In genomic region chr9:88535226-88535931, GRCh38 we compare ENCODE assay signal across 8 cellular contexts. TPM values are rescaled to one million over a fixed set of nuclear protein-coding genes. Genes with fewer than 3 reads are reported as not detected.
DNase-seq lines count a peak whose midpoint lies in the region; ATAC-seq and TF ChIP-seq lines count a peak whose summit lies in the region.

No MANE protein-coding gene starts in this region.

- ATAC-seq in GM18520 (IDR thresholded peaks at IDR 0.05; ENCODE audit: unreplicated experiment) (no peak), HG02642 (IDR thresholded peaks at IDR 0.05; ENCODE audit: poor library complexity, unreplicated experiment) (no peak), GM18907 (IDR thresholded peaks at IDR 0.05; ENCODE audit: unreplicated experiment) (no peak)

- peaks cover 11% of the 10 kb centered on the region for H3K4me1 Mint-ChIP-seq in progenitor cell of endocrine pancreas (ENCODE audit: low read depth)

- H3K36me3 Mint-ChIP-seq in progenitor cell of endocrine pancreas (ENCODE audit: insufficient read depth): no peaks in the 10 kb centered on the region

- peak overlapping the region; percentile 58 for H3K4me3 Mint-ChIP-seq in progenitor cell of endocrine pancreas (ENCODE audit: low read depth)

- H3K27ac Mint-ChIP-seq in progenitor cell of endocrine pancreas: no peak overlapping the region

- peak overlapping the region; percentile 72 for H3K4me3 ChIP-seq in H7 (ENCODE audit: insufficient read depth, low read depth, low read length)
- H3K4me3 ChIP-seq in WI38 (ENCODE audit: low read depth, low read length): peak overlapping the region; percentile 61
- peak overlapping the region; percentile 74 for H3K4me3 ChIP-seq in fibroblast of the aortic adventitia (ENCODE audit: low read depth, low read length)

- peaks cover 14% of the 10 kb centered on the region for H3K27me3 ChIP-seq in H7 (ENCODE audit: control insufficient read depth, insufficient read depth, low read length)

- H3K27me3 Mint-ChIP-seq in progenitor cell of endocrine pancreas: peaks cover 73% of the 10 kb centered on the region

- no peak for TF ChIP-seq CTCF in WI38 (IDR thresholded peaks at IDR 0.05; ENCODE audit: low read depth, low read length)
- peak; percentile 1 for TF ChIP-seq CTCF in fibroblast of the aortic adventitia (IDR thresholded peaks at IDR 0.05; ENCODE audit: insufficient read depth, low read length)
- peak; percentile 20 for TF ChIP-seq CTCF in progenitor cell of endocrine pancreas (IDR thresholded peaks at IDR 0.05; ENCODE audit: unreplicated experiment)

- H3K36me3 ChIP-seq in H7 (replicated peaks; ENCODE audit: control insufficient read depth, insufficient read depth, low read length): no peaks in the 10 kb centered on the region

- no peaks in the 10 kb centered on the region for H3K9me3 Mint-ChIP-seq in progenitor cell of endocrine pancreas (ENCODE audit: low read depth)

- DNase-seq in H7 (peak; percentile 79), fibroblast of the aortic adventitia (ENCODE audit: low read depth) (no peak), progenitor cell of endocrine pancreas (ENCODE audit: low spot score, unreplicated experiment) (peak; percentile 14), NCI-H187 (lab: John Stamatoyannopoulos, UW) (no peak)

RNA-seq across cellular contexts. Expression of gene NXNL2, which starts 0.4 kb away (rescaled TPM):
- 1.8 and 4.1 TPM in 2 replicates for total RNA-seq in H7 (2014; rRNA removed; shearing (Covaris generic))
- total RNA-seq in fibroblast of the aortic adventitia (ENCODE audit: low replicate concordance) (0.74 and 1.1 TPM in 2 replicates), progenitor cell of endocrine pancreas (0.31 TPM in 1 of 2 replicates, not detected in the other)

Comparison
In these comparisons a context has a peak if more than half of its experiments do, and no peak if none do; other contexts are left out.
1. DNase-seq: peak in H7 (single experiment) and progenitor cell of endocrine pancreas (single experiment); none in fibroblast of the aortic adventitia (single experiment) and NCI-H187 (0 of 2).
2. Peak in every context shown above with its lines, with median percentiles within 50 percentile points of each other: H3K4me3 ChIP-seq.